In the genomic region with DNA sequence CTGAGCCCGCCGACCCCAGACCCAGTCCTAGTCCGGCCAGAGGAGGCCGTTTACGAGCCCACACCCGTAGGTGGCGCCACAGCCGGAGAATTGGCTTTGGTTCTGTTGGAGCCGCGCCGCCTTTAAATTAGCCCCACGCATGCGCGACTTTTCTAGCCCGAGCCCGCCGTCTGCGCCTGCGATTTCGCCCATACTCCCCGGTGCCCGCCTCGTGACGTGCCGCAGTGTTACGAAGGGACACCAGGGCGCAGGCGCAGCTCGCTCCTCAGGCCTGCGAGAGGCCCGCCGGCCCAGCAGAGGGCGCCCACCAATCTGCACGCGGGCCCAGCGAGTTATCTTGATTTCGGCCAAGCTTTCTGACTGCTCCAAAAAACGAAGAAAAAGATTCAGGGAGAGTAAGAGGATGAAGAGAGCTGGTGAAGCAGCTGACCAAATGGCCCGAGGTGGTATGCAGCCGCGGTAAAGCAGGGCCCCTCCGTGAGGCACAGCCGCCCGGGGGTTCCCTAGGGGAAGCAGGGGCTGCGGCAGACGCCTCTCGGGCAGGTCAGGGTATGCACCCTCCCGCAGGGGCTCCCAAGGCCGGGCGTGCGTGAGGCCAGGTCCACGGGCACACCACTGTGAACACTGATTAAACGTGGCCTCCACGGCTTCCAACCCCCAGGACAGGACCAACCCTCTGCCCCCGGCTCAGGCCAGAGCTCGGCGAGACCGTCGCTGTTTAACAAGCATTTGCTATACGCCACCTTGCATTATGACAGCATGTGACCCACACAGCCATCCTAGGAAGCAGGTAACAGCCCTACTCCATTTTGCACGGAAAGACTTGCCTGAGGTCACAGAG, we compare ENCODE assay signal across 1 cellular context.
A peak's percentile ranks its signal among the peaks of the same experiment; 100 is the strongest.
TF ChIP-seq lines count a peak whose summit lies in the region.

No MANE protein-coding gene starts in this region.

TF ChIP-seq in HepG2, 621 proteins besides CTCF, POLR2A, EP300 and RAD21 (continued from another document and continues in another):
- peak; percentile 34 for TF ChIP-seq ZNF407 (CRISPR knock-in tag; IDR thresholded peaks at IDR 0.05; ENCODE audit: not compliant biosample characterization)
- TF ChIP-seq HHEX (CRISPR knock-in tag; IDR thresholded peaks at IDR 0.05), result 0 out of 2 replicates have a peak, but pooled peaks have one; percentile 12
- TF ChIP-seq ZNF746 (CRISPR knock-in tag; IDR thresholded peaks at IDR 0.05), result peak; percentile 38; the same call in 1 of the 2 replicates
- TF ChIP-seq AGO2 (optimal IDR thresholded peaks at IDR 0.05; ENCODE audit: low read depth, low read length), result peak; percentile 98
- TF ChIP-seq ZBTB14 (CRISPR knock-in tag; IDR thresholded peaks at IDR 0.05), result 0 out of 2 replicates have a peak, but pooled peaks have one; percentile 3
- TF ChIP-seq RBM39 (IDR thresholded peaks at IDR 0.05; ENCODE audit: low read depth, low read length, poor library complexity, severe bottlenecking), result peak; percentile 68
- TF ChIP-seq, protein P1, sequence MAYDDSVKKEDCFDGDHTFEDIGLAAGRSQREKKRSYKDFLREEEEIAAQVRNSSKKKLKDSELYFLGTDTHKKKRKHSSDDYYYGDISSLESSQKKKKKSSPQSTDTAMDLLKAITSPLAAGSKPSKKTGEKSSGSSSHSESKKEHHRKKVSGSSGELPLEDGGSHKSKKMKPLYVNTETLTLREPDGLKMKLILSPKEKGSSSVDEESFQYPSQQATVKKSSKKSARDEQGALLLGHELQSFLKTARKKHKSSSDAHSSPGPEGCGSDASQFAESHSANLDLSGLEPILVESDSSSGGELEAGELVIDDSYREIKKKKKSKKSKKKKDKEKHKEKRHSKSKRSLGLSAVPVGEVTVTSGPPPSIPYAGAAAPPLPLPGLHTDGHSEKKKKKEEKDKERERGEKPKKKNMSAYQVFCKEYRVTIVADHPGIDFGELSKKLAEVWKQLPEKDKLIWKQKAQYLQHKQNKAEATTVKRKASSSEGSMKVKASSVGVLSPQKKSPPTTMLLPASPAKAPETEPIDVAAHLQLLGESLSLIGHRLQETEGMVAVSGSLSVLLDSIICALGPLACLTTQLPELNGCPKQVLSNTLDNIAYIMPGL (CRISPR knock-in tag; IDR thresholded peaks at IDR 0.05; ENCODE audit: borderline replicate concordance in 1 of 2, low read depth in 1 of 2), result peak; percentile 80 to 97
- 0 out of 2 replicates have a peak, but pooled peaks have one; percentile 32 for TF ChIP-seq MTERF4 (CRISPR knock-in tag; IDR thresholded peaks at IDR 0.05)
- TF ChIP-seq MXI1 (IDR thresholded peaks at IDR 0.05; ENCODE audit: borderline replicate concordance, low read depth, low read length), result peak; percentile 80; the same call in 1 of the 3 replicates
- 0 out of 2 replicates have a peak, but pooled peaks have one; percentile 56 for TF ChIP-seq HNRNPL (IDR thresholded peaks at IDR 0.05; ENCODE audit: low read depth, low read length)
- TF ChIP-seq ZNF850 (CRISPR knock-in tag; conservative IDR thresholded peaks at IDR 0.05), result 0 out of 2 replicates have a peak, but pooled peaks have one; percentile 66
- TF ChIP-seq RXRA (CRISPR knock-in tag; IDR thresholded peaks at IDR 0.05), result 0 out of 2 replicates have a peak, but pooled peaks have one; percentile 18
- TF ChIP-seq RFXAP (CRISPR knock-in tag; IDR thresholded peaks at IDR 0.05; ENCODE audit: borderline replicate concordance), result 0 out of 2 replicates have a peak, but pooled peaks have one; percentile 47
- peak; percentile 80 for TF ChIP-seq HNRNPLL (IDR thresholded peaks at IDR 0.05; ENCODE audit: low read depth, low read length, poor library complexity, severe bottlenecking)
- peak; percentile 81; the same call in 1 of the 2 replicates for TF ChIP-seq ZNF567 (CRISPR knock-in tag; IDR thresholded peaks at IDR 0.05; ENCODE audit: borderline replicate concordance)
- no peak for TF ChIP-seq ZNF841 (CRISPR knock-in tag; IDR thresholded peaks at IDR 0.05; ENCODE audit: borderline replicate concordance)
- TF ChIP-seq, protein P2, sequence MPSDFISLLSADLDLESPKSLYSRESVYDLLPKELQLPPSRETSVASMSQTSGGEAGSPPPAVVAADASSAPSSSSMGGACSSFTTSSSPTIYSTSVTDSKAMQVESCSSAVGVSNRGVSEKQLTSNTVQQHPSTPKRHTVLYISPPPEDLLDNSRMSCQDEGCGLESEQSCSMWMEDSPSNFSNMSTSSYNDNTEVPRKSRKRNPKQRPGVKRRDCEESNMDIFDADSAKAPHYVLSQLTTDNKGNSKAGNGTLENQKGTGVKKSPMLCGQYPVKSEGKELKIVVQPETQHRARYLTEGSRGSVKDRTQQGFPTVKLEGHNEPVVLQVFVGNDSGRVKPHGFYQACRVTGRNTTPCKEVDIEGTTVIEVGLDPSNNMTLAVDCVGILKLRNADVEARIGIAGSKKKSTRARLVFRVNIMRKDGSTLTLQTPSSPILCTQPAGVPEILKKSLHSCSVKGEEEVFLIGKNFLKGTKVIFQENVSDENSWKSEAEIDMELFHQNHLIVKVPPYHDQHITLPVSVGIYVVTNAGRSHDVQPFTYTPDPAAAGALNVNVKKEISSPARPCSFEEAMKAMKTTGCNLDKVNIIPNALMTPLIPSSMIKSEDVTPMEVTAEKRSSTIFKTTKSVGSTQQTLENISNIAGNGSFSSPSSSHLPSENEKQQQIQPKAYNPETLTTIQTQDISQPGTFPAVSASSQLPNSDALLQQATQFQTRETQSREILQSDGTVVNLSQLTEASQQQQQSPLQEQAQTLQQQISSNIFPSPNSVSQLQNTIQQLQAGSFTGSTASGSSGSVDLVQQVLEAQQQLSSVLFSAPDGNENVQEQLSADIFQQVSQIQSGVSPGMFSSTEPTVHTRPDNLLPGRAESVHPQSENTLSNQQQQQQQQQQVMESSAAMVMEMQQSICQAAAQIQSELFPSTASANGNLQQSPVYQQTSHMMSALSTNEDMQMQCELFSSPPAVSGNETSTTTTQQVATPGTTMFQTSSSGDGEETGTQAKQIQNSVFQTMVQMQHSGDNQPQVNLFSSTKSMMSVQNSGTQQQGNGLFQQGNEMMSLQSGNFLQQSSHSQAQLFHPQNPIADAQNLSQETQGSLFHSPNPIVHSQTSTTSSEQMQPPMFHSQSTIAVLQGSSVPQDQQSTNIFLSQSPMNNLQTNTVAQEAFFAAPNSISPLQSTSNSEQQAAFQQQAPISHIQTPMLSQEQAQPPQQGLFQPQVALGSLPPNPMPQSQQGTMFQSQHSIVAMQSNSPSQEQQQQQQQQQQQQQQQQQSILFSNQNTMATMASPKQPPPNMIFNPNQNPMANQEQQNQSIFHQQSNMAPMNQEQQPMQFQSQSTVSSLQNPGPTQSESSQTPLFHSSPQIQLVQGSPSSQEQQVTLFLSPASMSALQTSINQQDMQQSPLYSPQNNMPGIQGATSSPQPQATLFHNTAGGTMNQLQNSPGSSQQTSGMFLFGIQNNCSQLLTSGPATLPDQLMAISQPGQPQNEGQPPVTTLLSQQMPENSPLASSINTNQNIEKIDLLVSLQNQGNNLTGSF (CRISPR knock-in tag; IDR thresholded peaks at IDR 0.05), result 0 out of 2 replicates have a peak, but pooled peaks have one; percentile 15
- TF ChIP-seq, protein P3, sequence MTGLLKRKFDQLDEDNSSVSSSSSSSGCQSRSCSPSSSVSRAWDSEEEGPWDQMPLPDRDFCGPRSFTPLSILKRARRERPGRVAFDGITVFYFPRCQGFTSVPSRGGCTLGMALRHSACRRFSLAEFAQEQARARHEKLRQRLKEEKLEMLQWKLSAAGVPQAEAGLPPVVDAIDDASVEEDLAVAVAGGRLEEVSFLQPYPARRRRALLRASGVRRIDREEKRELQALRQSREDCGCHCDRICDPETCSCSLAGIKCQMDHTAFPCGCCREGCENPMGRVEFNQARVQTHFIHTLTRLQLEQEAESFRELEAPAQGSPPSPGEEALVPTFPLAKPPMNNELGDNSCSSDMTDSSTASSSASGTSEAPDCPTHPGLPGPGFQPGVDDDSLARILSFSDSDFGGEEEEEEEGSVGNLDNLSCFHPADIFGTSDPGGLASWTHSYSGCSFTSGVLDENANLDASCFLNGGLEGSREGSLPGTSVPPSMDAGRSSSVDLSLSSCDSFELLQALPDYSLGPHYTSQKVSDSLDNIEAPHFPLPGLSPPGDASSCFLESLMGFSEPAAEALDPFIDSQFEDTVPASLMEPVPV (CRISPR knock-in tag; IDR thresholded peaks at IDR 0.05), result peak; percentile 88
- TF ChIP-seq ZNF253 (CRISPR knock-in tag; IDR thresholded peaks at IDR 0.05; ENCODE audit: borderline replicate concordance), result 0 out of 2 replicates have a peak, but pooled peaks have one; percentile 42
- TF ChIP-seq SP4 (CRISPR knock-in tag; IDR thresholded peaks at IDR 0.05), result peak; percentile 20; the same call in 1 of the 2 replicates
- no peak for TF ChIP-seq SRSF9 (IDR thresholded peaks at IDR 0.05; ENCODE audit: borderline replicate concordance, insufficient read depth, low read depth, low read length, poor library complexity, severe bottlenecking)
- TF ChIP-seq, protein P4, sequence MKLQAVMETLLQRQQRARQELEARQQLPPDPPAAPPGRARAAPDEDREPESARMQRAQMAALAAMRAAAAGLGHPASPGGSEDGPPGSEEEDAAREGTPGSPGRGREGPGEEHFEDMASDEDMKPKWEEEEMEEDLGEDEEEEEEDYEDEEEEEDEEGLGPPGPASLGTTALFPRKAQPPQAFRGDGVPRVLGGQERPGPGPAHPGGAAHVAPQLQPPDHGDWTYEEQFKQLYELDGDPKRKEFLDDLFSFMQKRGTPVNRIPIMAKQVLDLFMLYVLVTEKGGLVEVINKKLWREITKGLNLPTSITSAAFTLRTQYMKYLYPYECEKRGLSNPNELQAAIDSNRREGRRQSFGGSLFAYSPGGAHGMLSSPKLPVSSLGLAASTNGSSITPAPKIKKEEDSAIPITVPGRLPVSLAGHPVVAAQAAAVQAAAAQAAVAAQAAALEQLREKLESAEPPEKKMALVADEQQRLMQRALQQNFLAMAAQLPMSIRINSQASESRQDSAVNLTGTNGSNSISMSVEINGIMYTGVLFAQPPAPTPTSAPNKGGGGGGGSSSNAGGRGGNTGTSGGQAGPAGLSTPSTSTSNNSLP (IDR thresholded peaks at IDR 0.05; ENCODE audit: low read depth, low read length), result peak; percentile 70
- TF ChIP-seq, protein P5, sequence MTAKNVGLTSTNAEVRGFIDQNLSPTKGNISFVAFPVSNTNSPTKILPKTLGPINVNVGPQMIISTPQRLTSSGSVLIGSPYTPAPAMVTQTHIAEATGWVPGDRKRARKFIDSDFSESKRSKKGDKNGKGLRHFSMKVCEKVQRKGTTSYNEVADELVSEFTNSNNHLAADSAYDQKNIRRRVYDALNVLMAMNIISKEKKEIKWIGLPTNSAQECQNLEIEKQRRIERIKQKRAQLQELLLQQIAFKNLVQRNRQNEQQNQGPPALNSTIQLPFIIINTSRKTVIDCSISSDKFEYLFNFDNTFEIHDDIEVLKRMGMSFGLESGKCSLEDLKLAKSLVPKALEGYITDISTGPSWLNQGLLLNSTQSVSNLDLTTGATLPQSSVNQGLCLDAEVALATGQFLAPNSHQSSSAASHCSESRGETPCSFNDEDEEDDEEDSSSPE (CRISPR knock-in tag; IDR thresholded peaks at IDR 0.05), result peak; percentile 85
